ENCODE assay signal across 26 cellular contexts in the genomic region with DNA sequence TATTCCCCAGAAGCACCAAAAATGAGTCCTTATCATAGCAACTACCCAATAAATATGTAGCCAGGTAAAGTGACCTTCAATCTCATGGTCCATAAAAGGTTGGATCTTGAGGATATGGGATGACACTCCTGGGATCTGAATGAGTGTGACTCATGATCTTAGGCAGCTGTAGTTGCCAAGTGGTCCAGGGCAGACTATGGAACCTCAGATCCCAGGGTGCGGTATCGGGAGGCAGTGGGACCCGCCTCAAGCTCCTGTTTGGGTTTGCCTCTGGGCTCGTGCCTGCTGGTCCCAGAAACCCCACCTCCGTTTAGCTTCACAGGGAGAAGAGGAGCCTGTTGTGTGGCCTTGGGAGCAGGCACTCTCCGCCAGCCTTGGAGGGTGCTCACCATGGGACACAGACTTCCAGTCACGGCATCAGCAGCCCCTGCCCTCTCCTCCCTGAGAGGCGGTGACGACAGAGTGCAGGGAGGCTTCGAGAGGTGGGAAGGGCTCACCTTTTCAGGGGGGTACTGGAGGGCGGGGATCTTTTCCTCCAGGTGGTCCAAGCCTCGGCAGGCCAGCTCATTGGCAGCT. TPM values are rescaled to one million over a fixed set of nuclear protein-coding genes. Genes with fewer than 3 reads are reported as not detected.
"Had no signal": no experiment of that assay in that cellular context is flagged by ENCODE, and none has a peak within 500 bp of the region (broad histone marks: within the 10 kb centered on the region; RNA-seq: fewer than 3 reads in every experiment).

No MANE protein-coding gene starts in this region.

- H3K27me3 ChIP-seq: dorsolateral prefrontal cortex, gastrocnemius medialis, right lobe of liver, thyroid gland, upper lobe of left lung, uterus had no signal

- DNase-seq: cortex of kidney; dorsolateral prefrontal cortex; effector CD8-positive, alpha-beta T cell; gastrocnemius medialis; kidney; left cardiac atrium; left ventricle myocardium superior; mesenchymal stem cell; midbrain; naive B cell; occipital lobe; right lobe of liver; spleen; stimulated activated CD4-positive, alpha-beta T cell treated with anti-CD3 and anti-CD28 coated beads, Interleukin-15, amount 100 ng/mL, for 24 hours; stimulated activated CD4-positive, alpha-beta T cell treated with anti-CD3 and anti-CD28 coated beads, Interleukin-1b, Interleukin-23, amount 100 ng/mL, for 48 hours; stimulated activated CD4-positive, alpha-beta T cell treated with anti-CD3 and anti-CD28 coated beads, Interleukin-4, amount 100 ng/mL, for 24 hours; stomach; thyroid gland; upper lobe of left lung; uterus had no signal

- ATAC-seq: esophagus mucosa; gastrocnemius medialis; left ventricle myocardium superior; right lobe of liver; stimulated activated memory B cell treated with anti-CD40 and anti-IgM and Interleukin-4, amounts not matched to agents 10 μg/mL and 1 μg/mL and 100 μg/mL, for 72 hours had no signal

- H3K36me3 ChIP-seq: gastrocnemius medialis, prostate gland, right lobe of liver, spleen, stomach, thyroid gland, upper lobe of left lung, uterus had no signal

- H3K27ac ChIP-seq: gastrocnemius medialis, parathyroid adenoma, prostate gland, right lobe of liver, spleen, stomach, thyroid gland, upper lobe of left lung, uterus had no signal

- H3K4me1 ChIP-seq: gastrocnemius medialis, parathyroid adenoma, prostate gland, uterus had no signal

- H3K4me3 ChIP-seq: dorsolateral prefrontal cortex, gastrocnemius medialis, lung, prostate gland, right lobe of liver, spleen, stomach, thyroid gland, upper lobe of left lung, uterus had no signal

- H3K9me3 ChIP-seq: gastrocnemius medialis, prostate gland, right lobe of liver, spleen, stomach, thyroid gland, upper lobe of left lung, uterus had no signal

RNA-seq across cellular contexts. Expression of a gene that starts 19.5 kb away (rescaled TPM):
- total RNA-seq: chondrocyte, esophagus mucosa, gastrocnemius medialis, left cardiac atrium, left ventricle myocardium superior, right lobe of liver, spleen, stomach had no signal
